In the genomic region with DNA sequence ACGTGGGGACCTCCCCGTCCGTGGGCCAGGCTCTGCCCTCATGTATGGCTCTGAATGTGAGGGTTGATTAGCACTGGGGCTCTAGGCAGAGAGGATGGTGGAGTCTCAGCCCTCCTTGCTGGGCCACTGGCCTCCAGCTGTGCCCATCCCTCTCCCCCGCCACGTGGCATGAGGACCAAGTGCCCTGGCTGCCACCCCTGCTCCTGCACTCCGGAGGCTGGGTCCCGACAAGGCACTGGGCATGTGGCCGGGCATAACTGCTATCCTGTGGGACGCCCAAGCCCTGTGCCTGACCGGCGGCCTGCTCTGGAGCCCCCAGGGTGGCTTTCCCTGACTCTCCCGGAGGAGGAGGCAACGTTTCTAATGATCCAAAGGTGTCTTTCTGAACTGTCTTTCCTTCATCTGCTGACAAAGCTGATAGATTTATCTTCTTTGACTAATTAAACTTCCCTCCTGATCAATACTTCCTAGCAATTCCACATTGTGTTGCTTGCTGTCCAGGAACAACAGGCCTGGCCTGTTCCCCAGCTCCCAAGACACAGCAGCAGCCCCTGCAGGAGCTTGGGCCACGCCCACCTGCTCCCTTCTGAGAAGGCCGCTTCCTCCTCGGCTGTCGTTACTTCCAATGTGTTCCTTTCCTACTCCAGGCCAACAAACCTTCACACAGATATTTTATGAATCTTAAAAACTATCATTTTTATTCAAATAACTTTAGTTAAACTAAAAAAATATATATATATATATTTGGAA, we compare ENCODE assay signal across 17 cellular contexts.
DNase-seq lines count a peak whose midpoint lies in the region; ATAC-seq and TF ChIP-seq lines count a peak whose summit lies in the region.
"Had no signal": no experiment of that assay in that cellular context is flagged by ENCODE, and none has a peak within 500 bp of the region (broad histone marks: within the 10 kb centered on the region; RNA-seq: fewer than 3 reads in every experiment).

No MANE protein-coding gene starts in this region.

- DNase-seq in right atrium auricular region (ENCODE audit: low spot score) = peak; percentile 32
- DNase-seq in left ventricle myocardium superior = no peak
- DNase-seq in esophagus muscularis mucosa (ENCODE audit: extremely low spot score) = peak; percentile 89
- DNase-seq in islet precursor cell = peak; percentile 75
- DNase-seq in osteoblast (ENCODE audit: insufficient read length, low spot score, missing footprints) = no peak
- no peak for DNase-seq in NCI-H2029 (lab: John Stamatoyannopoulos, UW)
- DNase-seq: C1 segment of cervical spinal cord, DMS 273 treated with DMSO at 0.1 percent for 48 hours, GF-D8, NCI-H1436 treated with DMSO at 0.1 percent for 48 hours, NCI-H510A treated with DMSO at 0.1 percent for 48 hours had no signal

- no peak overlapping the region for H3K4me3 ChIP-seq in right atrium auricular region
- H3K4me3 ChIP-seq in esophagus muscularis mucosa = no peak overlapping the region
- H3K4me3 ChIP-seq in osteoblast (ENCODE audit: insufficient read depth, low read length) = no peak overlapping the region
- H3K4me3 ChIP-seq: A549, HAP-1, K562 had no signal

- peak overlapping the region; percentile 63 for H3K4me2 ChIP-seq in osteoblast (ENCODE audit: insufficient read depth, low read length)
- H3K4me2 ChIP-seq: A549 had no signal

- no peaks in the 10 kb centered on the region for H4K20me1 ChIP-seq in osteoblast (ENCODE audit: insufficient read depth, low read length)

- intact Hi-C loops in left ventricle myocardium superior (cut with micrococcal nuclease) (no loop called here), esophagus muscularis mucosa (cut with DNase I) (no loop called here)

- H3K36me3 ChIP-seq in right atrium auricular region = no peaks in the 10 kb centered on the region
- H3K36me3 ChIP-seq in esophagus muscularis mucosa = no peaks in the 10 kb centered on the region
- no peaks in the 10 kb centered on the region for H3K36me3 ChIP-seq in osteoblast (ENCODE audit: insufficient read depth, low read length)
- H3K36me3 ChIP-seq: HAP-1 had no signal

- H3K4me1 ChIP-seq in right atrium auricular region = peaks cover 0 to 8% of the 10 kb centered on the region in 2 donors
- H3K4me1 ChIP-seq in esophagus muscularis mucosa = peaks cover 0 to 6% (median 0%) of the 10 kb centered on the region in 4 donors
- peaks cover 4% of the 10 kb centered on the region for H3K4me1 ChIP-seq in osteoblast (ENCODE audit: insufficient read depth, low read length)
- H3K4me1 ChIP-seq: A549, HAP-1 had no signal

- TF ChIP-seq POLR2A in esophagus muscularis mucosa (IDR thresholded peaks at IDR 0.05; ENCODE audit: low read depth) = no peak

- TF ChIP-seq EP300 in esophagus muscularis mucosa (IDR thresholded peaks at IDR 0.05) = no peak

- no peak overlapping the region for H3K27ac ChIP-seq in right atrium auricular region
- H3K27ac ChIP-seq in esophagus muscularis mucosa (replicated peaks in 1 of 4) = no peak overlapping the region
- no peak overlapping the region for H3K27ac ChIP-seq in osteoblast (ENCODE audit: low read depth, low read length)
- H3K27ac ChIP-seq: A549 had no signal

- no peak for TF ChIP-seq CTCF in right atrium auricular region (IDR thresholded peaks at IDR 0.05)
- no peak for TF ChIP-seq CTCF in esophagus muscularis mucosa (IDR thresholded peaks at IDR 0.05)
- TF ChIP-seq CTCF in osteoblast (IDR thresholded peaks at IDR 0.05; ENCODE audit: extremely low read depth, low read depth, low read length) = no peak

- H3K9me3 ChIP-seq in right atrium auricular region (no peaks in the 10 kb centered on the region), esophagus muscularis mucosa (no peaks in the 10 kb centered on the region), osteoblast (ENCODE audit: low read depth, low read length) (no peaks in the 10 kb centered on the region)
- H3K9me3 ChIP-seq: A549, HAP-1 had no signal

- no peak for ATAC-seq in left ventricle myocardium superior
- ATAC-seq in GM19035 (IDR thresholded peaks at IDR 0.05; ENCODE audit: unreplicated experiment) = no peak
- no peak for ATAC-seq in HG03520 (IDR thresholded peaks at IDR 0.05; ENCODE audit: unreplicated experiment)
- ATAC-seq: A549, K562, Panc1 had no signal

- H2AFZ ChIP-seq in osteoblast (ENCODE audit: low read length) = peak overlapping the region; percentile 91

- H3K27me3 ChIP-seq in right atrium auricular region (no peaks in the 10 kb centered on the region), esophagus muscularis mucosa (peaks cover 0 to 17% (median 0%) of the 10 kb centered on the region in 4 donors), osteoblast (ENCODE audit: insufficient read depth, low read length) (no peaks in the 10 kb centered on the region)

- no peaks in the 10 kb centered on the region for H3K79me2 ChIP-seq in osteoblast (ENCODE audit: insufficient read depth, low read length)

- 86% methylated on average over 9 of the region's 17 CpGs for WGBS in esophagus muscularis mucosa

Comparison
In these comparisons a context has a peak if more than half of its experiments do, and no peak if none do; other contexts are left out.
1. DNase-seq: peak in right atrium auricular region (single experiment), esophagus muscularis mucosa (single experiment) and islet precursor cell (single experiment); none in left ventricle myocardium superior (single experiment), osteoblast (single experiment) and NCI-H2029 (single experiment).